14 cellular contexts compared by ENCODE assay signal in genomic region chr11:3154001-3154599, GRCh38. TPM values are rescaled to one million over a fixed set of nuclear protein-coding genes. Genes with fewer than 3 reads are reported as not detected.
DNase-seq lines count a peak whose midpoint lies in the region; ATAC-seq, FAIRE-seq and TF ChIP-seq lines count a peak whose summit lies in the region.
"Had no signal": no experiment of that assay in that cellular context is flagged by ENCODE, and none has a peak within 500 bp of the region (broad histone marks: within the 10 kb centered on the region; RNA-seq: fewer than 3 reads in every experiment).

No MANE protein-coding gene starts in this region.

- WGBS in trophoblast cell (ENCODE audit: extremely low coverage, insufficient coverage, insufficient read length), result no CpG with 5 or more reads among the region's 24 CpGs

- POLR2A ChIA-PET in AG04450 (lab: Yijun Ruan, JAX), result no interaction called here

- H3K79me2 ChIP-seq in trophoblast cell (ENCODE audit: control insufficient read depth, insufficient read depth, low read length, poor library complexity), result peaks cover 10% of the 10 kb centered on the region

- H2BK12ac ChIP-seq in trophoblast cell (ENCODE audit: low read length), result peak overlapping the region; percentile 26

- H3K4ac ChIP-seq in trophoblast cell (ENCODE audit: low read depth, low read length), result peak overlapping the region; percentile 13

- no peak overlapping the region for H2AFZ ChIP-seq in trophoblast cell (ENCODE audit: insufficient read depth, low read length, poor library complexity)

- no peak for DNase-seq in AG04450 (ENCODE audit: low read depth, low spot score)
- DNase-seq in NOMO-1 treated with dmso at 0.1 percent for 144 hours (lab: John Stamatoyannopoulos, UW; ENCODE audit: unreplicated experiment), result peak; percentile 37
- DNase-seq in Right ventricle myocardium superior, result peak; percentile 42
- no peak for DNase-seq in trophoblast cell
- DNase-seq in WERI-Rb-1, result no peak
- DNase-seq in frontal cortex (ENCODE audit: low spot score in 2 of 2), result no peak
- no peak for DNase-seq in activated CD4-positive, alpha-beta T cell treated with anti-CD3 and anti-CD28 coated beads, Interleukin-2, amount 50 U/mL, for 4 hours
- DNase-seq: activated CD8-positive, alpha-beta memory T cell treated with anti-CD3 and anti-CD28 coated beads, Interleukin-2, amount 50 U/mL, for 48 hours; NCI-H187; stimulated activated CD4-positive, alpha-beta T cell treated with anti-CD3 and anti-CD28 coated beads, Interleukin-1b, Interleukin-23, amount 100 ng/mL, for 48 hours had no signal

- H3K9ac ChIP-seq in trophoblast cell (ENCODE audit: low read length), result no peak overlapping the region

- peak overlapping the region; percentile 12 for H2BK5ac ChIP-seq in trophoblast cell (ENCODE audit: low read depth, low read length, poor library complexity)

- H3K27ac ChIP-seq in AG04450 (ENCODE audit: low read depth, low read length) (peak overlapping the region; percentile 91), trophoblast cell (ENCODE audit: low read depth, low read length) (peak overlapping the region; percentile 44), WERI-Rb-1 (no peak overlapping the region)
- H3K27ac ChIP-seq: C4-2B, SK-N-MC had no signal

- peak overlapping the region; percentile 13 for H4K12ac ChIP-seq in trophoblast cell (ENCODE audit: low read depth, low read length)

- peak overlapping the region; percentile 33 for H2AK5ac ChIP-seq in trophoblast cell (ENCODE audit: low read length)

- H3K27me3 ChIP-seq in AG04450 (ENCODE audit: control insufficient read depth, insufficient read depth, low read length) (no peaks in the 10 kb centered on the region), trophoblast cell (ENCODE audit: insufficient read depth, low read length) (no peaks in the 10 kb centered on the region), WERI-Rb-1 (ENCODE audit: insufficient read depth, low read depth, severe bottlenecking) (no peaks in the 10 kb centered on the region)
- H3K27me3 ChIP-seq: dorsolateral prefrontal cortex had no signal

- TF ChIP-seq CTCF in AG04450 (IDR thresholded peaks at IDR 0.05; ENCODE audit: low read depth, low read length) (no peak), WERI-Rb-1 (IDR thresholded peaks at IDR 0.05; ENCODE audit: low read depth, low read length) (no peak)

- no peak for FAIRE-seq in frontal cortex (lab: Jason Lieb, UNC)

- H3K36me3 ChIP-seq in trophoblast cell (ENCODE audit: control insufficient read depth in 1 of 2, insufficient read depth in 2 of 2, low read length in 2 of 2), result peaks cover 9 to 17% of the 10 kb centered on the region in 2 experiments
- no peaks in the 10 kb centered on the region for H3K36me3 ChIP-seq in WERI-Rb-1

- peak overlapping the region; percentile 30 for H4K91ac ChIP-seq in trophoblast cell (ENCODE audit: low read depth, low read length)

- peaks cover 44 to 48% of the 10 kb centered on the region in 2 experiments for H3K4me1 ChIP-seq in trophoblast cell (ENCODE audit: control insufficient read depth in 1 of 2, insufficient read depth in 2 of 2, low read length in 2 of 2)

- H3K79me1 ChIP-seq in trophoblast cell (ENCODE audit: low read length), result peaks cover 7% of the 10 kb centered on the region

- no peak overlapping the region for H4K8ac ChIP-seq in trophoblast cell (ENCODE audit: low read depth, low read length)

- ATAC-seq in Right ventricle myocardium superior (ENCODE audit: poor library complexity) (no peak), HG03442 (IDR thresholded peaks at IDR 0.05; ENCODE audit: unreplicated experiment) (no peak)

- H3K18ac ChIP-seq in trophoblast cell (ENCODE audit: low read length), result peak overlapping the region; percentile 77

- intact Hi-C loops in Right ventricle myocardium superior (cut with DNase I), result no loop called here

- peak overlapping the region; percentile 41 for H3K14ac ChIP-seq in trophoblast cell (ENCODE audit: low read length)

- H2BK120ac ChIP-seq in trophoblast cell (ENCODE audit: insufficient read depth, low read length, poor library complexity), result peak overlapping the region; percentile 26

- no peak overlapping the region for H3K4me2 ChIP-seq in trophoblast cell (ENCODE audit: low read length)

- H3K9me3 ChIP-seq in AG04450 (ENCODE audit: control insufficient read depth, insufficient read depth, low read length) (no peaks in the 10 kb centered on the region; the same call in none of the 2 replicates), trophoblast cell (ENCODE audit: insufficient read depth, low read depth, low read length) (no peaks in the 10 kb centered on the region), WERI-Rb-1 (ENCODE audit: severe bottlenecking) (no peaks in the 10 kb centered on the region)

- CTCF ChIA-PET in AG04450 (lab: Charles Lee), result no interaction called here

- H3K4me3 ChIP-seq in AG04450 (ENCODE audit: low read depth, low read length) (no peak overlapping the region), trophoblast cell (ENCODE audit: low read depth, low read length) (no peak overlapping the region), WERI-Rb-1 (ENCODE audit: low read depth, low read length) (no peak overlapping the region)
- H3K4me3 ChIP-seq: SK-N-MC had no signal

- H3K23ac ChIP-seq in trophoblast cell (ENCODE audit: low read length), result no peak overlapping the region

RNA-seq across cellular contexts. Expression of gene OSBPL5, which starts 11.0 kb away (rescaled TPM):
- polyA plus RNA-seq in AG04450 (2011; rRNA removed), result 7.4 and 11.9 TPM in 2 replicates
- polyA minus RNA-seq in AG04450 (2011; rRNA and poly(A)+ RNA removed), result 13.0 and 14.7 TPM in 2 replicates
- total RNA-seq in Right ventricle myocardium superior (15.3 TPM), frontal cortex (28.9 TPM)
- 12.2 and 12.3 TPM in 2 replicates for polyA plus RNA-seq in trophoblast cell (2013)

Comparison
In these comparisons a context has a peak if more than half of its experiments do, and no peak if none do; other contexts are left out.
1. DNase-seq: peak in NOMO-1 treated with dmso at 0.1 percent for 144 hours (single experiment) and Right ventricle myocardium superior (single experiment); none in AG04450 (single experiment), trophoblast cell (0 of 2), WERI-Rb-1 (single experiment), frontal cortex (0 of 2) and activated CD4-positive, alpha-beta T cell treated with anti-CD3 and anti-CD28 coated beads, Interleukin-2, amount 50 U/mL, for 4 hours (0 of 2).